8 cellular contexts compared by ENCODE assay signal in genomic region chr1:31760422-31760900, GRCh38. TPM values are rescaled to one million over a fixed set of nuclear protein-coding genes. Genes with fewer than 3 reads are reported as not detected.
DNase-seq lines count a peak whose midpoint lies in the region; ATAC-seq and TF ChIP-seq lines count a peak whose summit lies in the region.

No MANE protein-coding gene starts in this region.

- H3K9me3 Mint-ChIP-seq in glutamatergic neuron (ENCODE audit: unreplicated experiment) = peaks cover 8% of the 10 kb centered on the region

- peak overlapping the region; percentile 41 to 60 (median 58) for H3K4me3 ChIP-seq in sigmoid colon

- H3K4me3 Mint-ChIP-seq in T-helper 17 cell (peak overlapping the region; percentile 81), glutamatergic neuron (ENCODE audit: unreplicated experiment) (peak overlapping the region; percentile 59)

- peak overlapping the region; percentile 68 for H3K27ac Mint-ChIP-seq in T-helper 17 cell
- no peak overlapping the region for H3K27ac Mint-ChIP-seq in glutamatergic neuron (ENCODE audit: unreplicated experiment)

- DNase-seq in NCI-H345 (lab: John Stamatoyannopoulos, UW) (peak; percentile 45), NCI-H345 treated with DMSO at 0.1 percent for 48 hours (lab: John Stamatoyannopoulos, UW; ENCODE audit: unreplicated experiment) (no peak), T-helper 17 cell (peak in 1 of 3 donors; percentile 18), glutamatergic neuron (peak; percentile 51), sigmoid colon (no peak), left lobe of liver (ENCODE audit: low spot score) (no peak)

- intact Hi-C loops in sigmoid colon (cut with DNase I) = loop anchor here (5.0 kb wide), 2 partner anchors 202 to 302 kb away; no protein-coding TSS in a partner anchor

- TF ChIP-seq CTCF in glutamatergic neuron (IDR thresholded peaks at IDR 0.05; ENCODE audit: partially characterized antibody, unreplicated experiment) = no peak
- no peak for TF ChIP-seq CTCF in sigmoid colon (IDR thresholded peaks at IDR 0.05)

- no peak for TF ChIP-seq POLR2A in sigmoid colon (IDR thresholded peaks at IDR 0.05)

- H3K27me3 Mint-ChIP-seq in T-helper 17 cell (no peaks in the 10 kb centered on the region), glutamatergic neuron (ENCODE audit: unreplicated experiment) (peaks cover 8% of the 10 kb centered on the region)

- peaks cover 0 to 44% (median 41%) of the 10 kb centered on the region in 4 donors for H3K4me1 ChIP-seq in sigmoid colon

- WGBS in sigmoid colon, 2 donors = 2% methylated on average over 36 of the region's 36 CpGs

- H3K36me3 ChIP-seq in sigmoid colon = no peaks in the 10 kb centered on the region

- peak overlapping the region in 2 of 4 donors; percentile 31 to 38 for H3K27ac ChIP-seq in sigmoid colon

- H3K27me3 ChIP-seq in sigmoid colon = peaks cover 0 to 36% (median 13%) of the 10 kb centered on the region in 3 donors

- peak; percentile 24 for ATAC-seq in T-helper 17 cell
- no peak for ATAC-seq in GM18861 (IDR thresholded peaks at IDR 0.05; ENCODE audit: unreplicated experiment)
- ATAC-seq in left lobe of liver = no peak
- no peak for ATAC-seq in GM18502 (IDR thresholded peaks at IDR 0.05; ENCODE audit: poor library complexity, unreplicated experiment)

- H3K4me1 Mint-ChIP-seq in T-helper 17 cell (peaks cover 18% of the 10 kb centered on the region), glutamatergic neuron (ENCODE audit: low read depth, unreplicated experiment) (peaks cover 28% of the 10 kb centered on the region)

- H3K36me3 Mint-ChIP-seq in T-helper 17 cell (ENCODE audit: low read depth) (no peaks in the 10 kb centered on the region), glutamatergic neuron (ENCODE audit: unreplicated experiment) (no peaks in the 10 kb centered on the region)

- TF ChIP-seq EP300 in sigmoid colon (IDR thresholded peaks at IDR 0.05) = no peak

- no peaks in the 10 kb centered on the region for H3K9me3 ChIP-seq in T-helper 17 cell (ENCODE audit: control insufficient read depth, low read length, poor library complexity, severe bottlenecking)
- no peaks in the 10 kb centered on the region for H3K9me3 ChIP-seq in sigmoid colon

RNA-seq across cellular contexts. Expression of gene ADGRB2, which starts 3.7 kb away (rescaled TPM):
- 1 to 10 TPM; 1.0 to 1.4 TPM for total RNA-seq in T-helper 17 cell
- 15.8 TPM for total RNA-seq in glutamatergic neuron (ENCODE audit: unreplicated experiment)
- 1 to 10 TPM; 1.4 to 3.9 (median 1.5) TPM for total RNA-seq in sigmoid colon
- 1 to 10 TPM in 1 of 3 donors, not detected in 2; 1.3 TPM for polyA plus RNA-seq in sigmoid colon
- total RNA-seq in left lobe of liver = not detected

RNA-seq across cellular contexts. Expression of gene SPOCD1, which starts 55.4 kb away (rescaled TPM):
- total RNA-seq in T-helper 17 cell (1 to 10 TPM in 1 of 2 donors, under 1 TPM in 1; 0.30 to 7.5 TPM), glutamatergic neuron (ENCODE audit: unreplicated experiment) (0.74 TPM), sigmoid colon (under 1 TPM in 2 of 4 donors, not detected in 2; 0.14 to 0.55 TPM), left lobe of liver (0.08 TPM)
- under 1 TPM in 1 of 3 donors, not detected in 2; 0.70 TPM for polyA plus RNA-seq in sigmoid colon

RNA-seq across cellular contexts. Expression of gene COL16A1, which starts 56.6 kb away (rescaled TPM):
- not detected for total RNA-seq in T-helper 17 cell
- total RNA-seq in glutamatergic neuron (ENCODE audit: unreplicated experiment) = 52.2 TPM
- 100 to 1,000 TPM in 2 of 4 donors, 10 to 100 TPM in 2; 43.1 to 271 (median 98.8) TPM for total RNA-seq in sigmoid colon
- 10 to 100 TPM in 1 of 3 donors, 1 to 10 TPM in 2; 4.6 to 23.4 (median 4.8) TPM for polyA plus RNA-seq in sigmoid colon
- 1.9 TPM for total RNA-seq in left lobe of liver

Comparison
In these comparisons a context has a peak if more than half of its experiments do, and no peak if none do; other contexts are left out.
1. DNase-seq: peak in NCI-H345 (single experiment) and glutamatergic neuron (single experiment); none in NCI-H345 treated with DMSO at 0.1 percent for 48 hours (single experiment), sigmoid colon (single experiment) and left lobe of liver (single experiment).
2. RNA of gene COL16A1, which starts 56.6 kb away (total RNA-seq): 43.1 to 271 TPM in sigmoid colon and 52.2 TPM in glutamatergic neuron (single experiment); 1.9 TPM in left lobe of liver (single experiment) and not detected in T-helper 17 cell; every median in the first group is over 10 times any median in the second.